In genomic region chr16:78957328-78958100, GRCh38 we compare ENCODE assay signal across 15 cellular contexts.
DNase-seq lines count a peak whose midpoint lies in the region; ATAC-seq and TF ChIP-seq lines count a peak whose summit lies in the region.
"Had no signal": no experiment of that assay in that cellular context is flagged by ENCODE, and none has a peak within 500 bp of the region (broad histone marks: within the 10 kb centered on the region; RNA-seq: fewer than 3 reads in every experiment).

No MANE protein-coding gene starts in this region.

- no peak for DNase-seq in RWPE2 (ENCODE audit: low spot score)
- DNase-seq in stimulated activated CD4-positive, alpha-beta T cell treated with anti-CD3 and anti-CD28 coated beads, Interleukin-1b, Interleukin-23, amount 100 ng/mL, for 48 hours: peak; percentile 52
- DNase-seq in NCI-H69 (lab: John Stamatoyannopoulos, UW): no peak
- no peak for DNase-seq in Right ventricle myocardium inferior (ENCODE audit: missing footprints)
- DNase-seq in NK-92 (lab: John Stamatoyannopoulos, UW; ENCODE audit: unreplicated experiment): no peak
- no peak for DNase-seq in NCI-H2227 treated with DMSO at 0.1 percent for 48 hours (lab: John Stamatoyannopoulos, UW)
- DNase-seq: activated CD8-positive, alpha-beta T cell treated with anti-CD3 and anti-CD28 coated beads for 36 hours; dermis blood vessel endothelial cell; EL; immature natural killer cell; Karpas-422; mucosa of descending colon; NCI-H1694 had no signal

- H3K9me3 ChIP-seq in RWPE2 (ENCODE audit: severe bottlenecking) (no peaks in the 10 kb centered on the region), ectodermal cell (ENCODE audit: control insufficient read depth, low read length) (no peaks in the 10 kb centered on the region)
- H3K9me3 ChIP-seq: mucosa of descending colon had no signal

- WGBS in ectodermal cell, 2 experiments: 62 to 71% methylated on average over 14 to 15 of the region's 15 CpGs

- peak; percentile 54 for ATAC-seq in HG02678 (IDR thresholded peaks at IDR 0.05; ENCODE audit: unreplicated experiment)
- ATAC-seq in RWPE2 (ENCODE audit: low read depth): peak; percentile 71
- ATAC-seq in Right ventricle myocardium inferior: no peak
- ATAC-seq: activated CD8-positive, alpha-beta T cell treated with anti-CD3 and anti-CD28 coated beads for 36 hours; mucosa of descending colon had no signal

- no peaks in the 10 kb centered on the region for H3K36me3 ChIP-seq in RWPE2 (ENCODE audit: low read depth)
- H3K36me3 ChIP-seq in ectodermal cell (ENCODE audit: control insufficient read depth, insufficient read depth, low read length): no peaks in the 10 kb centered on the region

- H3K4me3 ChIP-seq in RWPE2 (ENCODE audit: severe bottlenecking) (no peak overlapping the region), ectodermal cell (ENCODE audit: insufficient read depth, low read depth, low read length) (no peak overlapping the region)
- H3K4me3 ChIP-seq: mucosa of descending colon had no signal

- intact Hi-C loops in Right ventricle myocardium inferior (cut with DNase I): no loop called here

- H3K27me3 ChIP-seq in RWPE2 (ENCODE audit: insufficient read depth, poor library complexity, severe bottlenecking) (no peaks in the 10 kb centered on the region), ectodermal cell (ENCODE audit: control insufficient read depth, insufficient read depth, low read length, poor library complexity, severe bottlenecking) (no peaks in the 10 kb centered on the region)

- H3K27ac ChIP-seq in RWPE2 (ENCODE audit: poor library complexity, severe bottlenecking) (no peak overlapping the region), ectodermal cell (ENCODE audit: insufficient read depth, low read depth, low read length, poor library complexity, severe bottlenecking) (peak overlapping the region; percentile 52)

- H3K4me1 ChIP-seq in RWPE2 (ENCODE audit: insufficient read depth, poor library complexity, severe bottlenecking): no peaks in the 10 kb centered on the region
- H3K4me1 ChIP-seq in ectodermal cell (ENCODE audit: control insufficient read depth, insufficient read depth, low read length): peaks cover 15% of the 10 kb centered on the region

- TF ChIP-seq CTCF in RWPE2 (IDR thresholded peaks at IDR 0.05; ENCODE audit: poor library complexity, severe bottlenecking): no peak
